ENCODE assay signal across 33 cellular contexts in genomic region chr6:6980999-6981581, GRCh38.
"Had no signal": no experiment of that assay in that cellular context is flagged by ENCODE, and none has a peak within 500 bp of the region (broad histone marks: within the 10 kb centered on the region; RNA-seq: fewer than 3 reads in every experiment).

No MANE protein-coding gene starts in this region.

- H3K4me3 Mint-ChIP-seq: activated CD4-positive, alpha-beta memory T cell treated with anti-CD3 and anti-CD28 coated beads, Interleukin-2, amount 10 ng/mL, durations not matched to agents 7 days and 5 days; activated CD8-positive, alpha-beta memory T cell treated with anti-CD3 and anti-CD28 coated beads, Interleukin-2, amount 10 ng/mL, durations not matched to agents 7 days and 5 days; activated naive CD8-positive, alpha-beta T cell treated with anti-CD3 and anti-CD28 coated beads for 36 hours; central memory CD8-positive, alpha-beta T cell had no signal

- H3K4me1 Mint-ChIP-seq: activated CD4-positive, alpha-beta memory T cell treated with anti-CD3 and anti-CD28 coated beads, Interleukin-2, amount 10 ng/mL, durations not matched to agents 7 days and 5 days; activated CD8-positive, alpha-beta memory T cell treated with anti-CD3 and anti-CD28 coated beads, Interleukin-2, amount 10 ng/mL, durations not matched to agents 7 days and 5 days; activated naive CD8-positive, alpha-beta T cell treated with anti-CD3 and anti-CD28 coated beads for 36 hours; central memory CD8-positive, alpha-beta T cell had no signal

- H3K4me3 ChIP-seq: ascending aorta, cardiac muscle cell, MG63, Peyer's patch, SJSA1 had no signal

- H3K27ac Mint-ChIP-seq: activated CD4-positive, alpha-beta memory T cell treated with anti-CD3 and anti-CD28 coated beads, Interleukin-2, amount 10 ng/mL, durations not matched to agents 7 days and 5 days; activated CD8-positive, alpha-beta memory T cell treated with anti-CD3 and anti-CD28 coated beads, Interleukin-2, amount 10 ng/mL, durations not matched to agents 7 days and 5 days; activated naive CD8-positive, alpha-beta T cell treated with anti-CD3 and anti-CD28 coated beads for 36 hours had no signal

- ATAC-seq: activated CD8-positive, alpha-beta memory T cell treated with anti-CD3 and anti-CD28 coated beads, Interleukin-2, amount 10 ng/mL, durations not matched to agents 7 days and 5 days; SK-N-SH treated with all-trans-retinoic acid at 6 μM for 48 hours had no signal

- H3K9me3 ChIP-seq: ascending aorta, MG63, Peyer's patch, SJSA1 had no signal

- H3K4me1 ChIP-seq: ascending aorta, SJSA1 had no signal

- H3K27me3 Mint-ChIP-seq: activated naive CD8-positive, alpha-beta T cell treated with anti-CD3 and anti-CD28 coated beads for 36 hours had no signal

- DNase-seq: activated CD4-positive, alpha-beta memory T cell treated with anti-CD3 and anti-CD28 coated beads, Interleukin-2, amount 10 ng/mL, durations not matched to agents 7 days and 5 days; activated CD4-positive, alpha-beta T cell treated with anti-CD3 and anti-CD28 coated beads for 1 hour; activated CD4-positive, alpha-beta T cell treated with anti-CD3 and anti-CD28 coated beads for 48 hours; activated CD4-positive, CD25-positive, alpha-beta regulatory T cell; activated CD8-positive, alpha-beta memory T cell treated with anti-CD3 and anti-CD28 coated beads for 24 hours; activated CD8-positive, alpha-beta memory T cell treated with anti-CD3 and anti-CD28 coated beads, Interleukin-2, amount 10 ng/mL, durations not matched to agents 7 days and 5 days; activated CD8-positive, alpha-beta memory T cell treated with anti-CD3 and anti-CD28 coated beads, Interleukin-2, amount 50 U/mL, for 48 hours; activated effector memory CD4-positive, alpha-beta T cell treated with Interleukin-2 at 50 U/mL for 16 hours; activated naive CD4-positive, alpha-beta T cell treated with anti-CD3 and anti-CD28 coated beads, Interleukin-2, amount 50 U/mL, for 16 hours; activated naive CD8-positive, alpha-beta T cell treated with anti-CD3 and anti-CD28 coated beads for 36 hours; activated T-cell treated with anti-CD3 and anti-CD28 coated beads, Interleukin-2, amount 50 U/mL, for 48 hours; amygdala; Karpas-422; MG63; MV-4-11; NCI-H1092; NCI-H1436 treated with DMSO at 0.1 percent for 48 hours; NCI-H1694 treated with DMSO at 0.1 percent for 48 hours; NCI-H2029; NCI-H345; NCI-H524 treated with DMSO at 0.1 percent for 48 hours; NK-92 treated with Interleukin-12 subunit alpha and Interleukin-12 subunit beta, amount 100 ng/mL, for 24 hours; Peyer's patch; RPMI8226; SHP77 treated with DMSO at 0.1 percent for 48 hours; SW 1271; T1000; WERI-Rb-1 had no signal

- H3K9me3 Mint-ChIP-seq: activated CD4-positive, alpha-beta memory T cell treated with anti-CD3 and anti-CD28 coated beads, Interleukin-2, amount 10 ng/mL, durations not matched to agents 7 days and 5 days; activated naive CD8-positive, alpha-beta T cell treated with anti-CD3 and anti-CD28 coated beads for 36 hours; central memory CD8-positive, alpha-beta T cell had no signal

- H3K27ac ChIP-seq: ascending aorta, cardiac muscle cell, Peyer's patch, SJSA1, WERI-Rb-1 had no signal

- H3K27me3 ChIP-seq: ascending aorta, cardiac muscle cell, MG63, Peyer's patch, SJSA1 had no signal

- H3K36me3 ChIP-seq: ascending aorta, cardiac muscle cell, MG63, Peyer's patch, SJSA1, WERI-Rb-1 had no signal

- H3K36me3 Mint-ChIP-seq: activated CD8-positive, alpha-beta memory T cell treated with anti-CD3 and anti-CD28 coated beads, Interleukin-2, amount 10 ng/mL, durations not matched to agents 7 days and 5 days; activated naive CD8-positive, alpha-beta T cell treated with anti-CD3 and anti-CD28 coated beads for 36 hours had no signal
